1 cellular context compared by ENCODE assay signal in genomic region chr12:31298510-31298904, GRCh38.
TF ChIP-seq lines count a peak whose summit lies in the region.

No MANE protein-coding gene starts in this region.

TF ChIP-seq in GM12878, 131 proteins besides CTCF, POLR2A, EP300 and RAD21 (continued from another document):
- TF ChIP-seq E4F1 (IDR thresholded peaks at IDR 0.05; ENCODE audit: borderline replicate concordance, partially characterized antibody) (no peak), BHLHE40 (IDR thresholded peaks at IDR 0.05; ENCODE audit: borderline replicate concordance in 1 of 2, low read depth in 2 of 2, low read length in 1 of 2) (peak; percentile 5 to 6; a peak in 1 of 4 replicates), CHD4 (IDR thresholded peaks at IDR 0.05) (no peak), NFXL1 (IDR thresholded peaks at IDR 0.05; ENCODE audit: borderline replicate concordance) (no peak), HCFC1 (IDR thresholded peaks at IDR 0.05; ENCODE audit: low read length) (no peak), ZNF217 (IDR thresholded peaks at IDR 0.05) (no peak), CBX5 (IDR thresholded peaks at IDR 0.05; ENCODE audit: low read depth) (no peak), ZBTB4 (CRISPR knock-in tag; IDR thresholded peaks at IDR 0.05) (no peak), RELA (IDR thresholded peaks at IDR 0.05; ENCODE audit: borderline replicate concordance, partially characterized antibody) (peak; percentile 86), RUNX3 (IDR thresholded peaks at IDR 0.05; ENCODE audit: low read length) (no peak; the same call in 1 of the 2 replicates), ATF7 (IDR thresholded peaks at IDR 0.05; ENCODE audit: low read depth) (no peak), ZBTB40 (IDR thresholded peaks at IDR 0.05; ENCODE audit: borderline replicate concordance) (no peak), IKZF1 (conservative IDR thresholded peaks at IDR 0.05) (peak; percentile 17; the same call in 1 of the 2 replicates), FOXM1 (IDR thresholded peaks at IDR 0.05; ENCODE audit: low read depth, low read length) (peak; percentile 52; the same call in 1 of the 2 replicates), IKZF2 (IDR thresholded peaks at IDR 0.05) (0 out of 4 replicates have a peak, but pooled peaks of 1 of the 2 experiments have one; percentile 37), TCF3 (IDR thresholded peaks at IDR 0.05; ENCODE audit: borderline replicate concordance, insufficient read depth, low read depth, low read length) (no peak), MLLT1 (IDR thresholded peaks at IDR 0.05) (no peak), BRCA1 (IDR thresholded peaks at IDR 0.05; ENCODE audit: low read depth, low read length) (no peak), ZNF274 (IDR thresholded peaks at IDR 0.05; ENCODE audit: insufficient read depth, insufficient read length) (no peak), IRF3 (IDR thresholded peaks at IDR 0.05) (no peak), HDAC6 (IDR thresholded peaks at IDR 0.05; ENCODE audit: unreplicated experiment) (no peak), KAT2A (conservative IDR thresholded peaks at IDR 0.05; ENCODE audit: control insufficient read depth, low read depth, low read length) (no peak), RELB (IDR thresholded peaks at IDR 0.05; ENCODE audit: low read depth) (peak; percentile 39; the same call in 1 of the 2 replicates), GATAD2B (conservative IDR thresholded peaks at IDR 0.05; ENCODE audit: low read depth) (no peak), MTA2 (IDR thresholded peaks at IDR 0.05; ENCODE audit: low read depth) (no peak), ZNF24 (IDR thresholded peaks at IDR 0.05) (no peak), NR2F1 (conservative IDR thresholded peaks at IDR 0.05) (no peak), ATF2 (IDR thresholded peaks at IDR 0.05; ENCODE audit: low read length) (no peak), GABPA (IDR thresholded peaks at IDR 0.05; ENCODE audit: low read depth) (no peak), SMC3 (IDR thresholded peaks at IDR 0.05; ENCODE audit: borderline replicate concordance, low read length) (no peak), ZNF384 (IDR thresholded peaks at IDR 0.05; ENCODE audit: borderline replicate concordance, low read depth, low read length) (no peak)
